Comparison of ENCODE assay signal across 26 cellular contexts in the genomic region with DNA sequence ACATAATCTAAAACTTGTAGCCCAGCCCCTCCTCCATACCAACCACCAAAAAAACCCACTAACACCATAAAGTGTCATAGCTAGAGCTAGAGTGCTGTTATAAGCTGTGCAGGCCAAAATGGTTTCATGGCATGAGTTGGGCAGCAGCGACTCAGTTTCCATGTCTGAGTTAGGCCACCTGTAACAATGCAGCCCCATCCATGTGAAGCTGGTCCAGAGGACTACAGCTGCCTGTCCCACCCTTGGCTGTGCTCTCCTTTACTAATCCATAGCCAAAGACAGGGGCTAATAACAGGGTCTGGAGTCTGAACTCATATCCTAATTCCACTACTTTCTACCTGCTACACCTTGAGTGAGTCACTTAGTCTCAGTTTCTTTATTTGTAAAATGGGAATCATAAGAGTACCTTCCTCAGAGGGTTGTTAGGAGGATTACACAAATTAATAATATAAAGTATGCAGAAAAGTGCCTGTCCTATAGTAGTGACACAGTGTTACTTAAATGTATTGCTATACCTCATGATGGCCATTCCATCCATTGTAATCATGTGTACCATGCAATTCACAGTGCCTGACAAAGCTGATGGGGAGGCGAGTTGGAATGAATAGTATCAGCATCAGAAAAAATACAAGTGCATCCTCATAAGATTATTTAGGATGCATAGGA. TPM values are rescaled to one million over a fixed set of nuclear protein-coding genes. Genes with fewer than 3 reads are reported as not detected.
A peak's percentile ranks its signal among the peaks of the same experiment; 100 is the strongest.
DNase-seq lines count a peak whose midpoint lies in the region; ATAC-seq and TF ChIP-seq lines count a peak whose summit lies in the region.
"Had no signal": no experiment of that assay in that cellular context is flagged by ENCODE, and none has a peak within 500 bp of the region (broad histone marks: within the 10 kb centered on the region; RNA-seq: fewer than 3 reads in every experiment).

No MANE protein-coding gene starts in this region.

- H3K36me3 Mint-ChIP-seq in mesothelial cell of epicardium (no peaks in the 10 kb centered on the region), type B pancreatic cell (peaks cover 11% of the 10 kb centered on the region)
- H3K36me3 Mint-ChIP-seq: CD8-positive, alpha-beta memory T cell had no signal

- TF ChIP-seq CTCF in mesothelial cell of epicardium (IDR thresholded peaks at IDR 0.05; ENCODE audit: unreplicated experiment) (no peak), type B pancreatic cell (conservative IDR thresholded peaks at IDR 0.05) (no peak), OCI-LY7 (conservative IDR thresholded peaks at IDR 0.05; ENCODE audit: low read length) (no peak)

- H3K27ac ChIP-seq in right cardiac atrium (ENCODE audit: low read length) (no peak overlapping the region), OCI-LY7 (ENCODE audit: low read depth, low read length, poor library complexity, severe bottlenecking) (no peak overlapping the region)
- H3K27ac ChIP-seq: 22Rv1, GM23248, RWPE1 had no signal

- H3K27me3 ChIP-seq in right cardiac atrium (ENCODE audit: control insufficient read depth, insufficient read depth) = no peaks in the 10 kb centered on the region

- no peak overlapping the region for H3K4me3 ChIP-seq in right cardiac atrium (ENCODE audit: low read length)
- H3K4me3 ChIP-seq in OCI-LY7 (ENCODE audit: low read depth, low read length, poor library complexity, severe bottlenecking) = no peak overlapping the region
- H3K4me3 ChIP-seq: GM23248, K562 had no signal

- ATAC-seq in right cardiac atrium (no peak), GM18861 (IDR thresholded peaks at IDR 0.05; ENCODE audit: unreplicated experiment) (no peak)
- ATAC-seq: K562 had no signal

- peak; percentile 23 for DNase-seq in activated CD4-positive, CD25-positive, alpha-beta regulatory T cell treated with anti-CD3 and anti-CD28 coated beads, Interleukin-2, amount 50 U/mL, for 72 hours
- no peak for DNase-seq in activated CD4-positive, CD25-positive, alpha-beta regulatory T cell (lab: John Stamatoyannopoulos, UW)
- DNase-seq in cardiac septum (ENCODE audit: low spot score) = peak; percentile 35
- DNase-seq in right cardiac atrium = no peak
- no peak for DNase-seq in mesothelial cell of epicardium (ENCODE audit: low spot score in 2 of 2, unreplicated experiment in 2 of 2)
- DNase-seq in type B pancreatic cell (ENCODE audit: extremely low spot score, unreplicated experiment) = peak; percentile 29
- DNase-seq in OCI-LY7 (ENCODE audit: low spot score) = no peak
- DNase-seq: Calu3; CD8-positive, alpha-beta memory T cell; GF-D8; GM23248; H7; Kasumi-1; NCI-H1105 treated with DMSO at 0.1 percent for 48 hours; NCI-H146; NCI-H1930; NCI-H446 treated with DMSO at 0.1 percent for 48 hours; NCI-H526; NK-92 treated with Interleukin-12 subunit alpha and Interleukin-12 subunit beta, amount 100 ng/mL, for 24 hours; SHP77 treated with DMSO at 0.1 percent for 48 hours had no signal

- H3K4me1 Mint-ChIP-seq in mesothelial cell of epicardium (peaks cover 55% of the 10 kb centered on the region), type B pancreatic cell (ENCODE audit: unreplicated experiment) (peaks cover 46% of the 10 kb centered on the region)
- H3K4me1 Mint-ChIP-seq: CD8-positive, alpha-beta memory T cell had no signal

- intact Hi-C loops in cardiac septum (cut with DNase I) (no loop called here), right cardiac atrium (cut with DNase I) (no loop called here), OCI-LY7 (cut with micrococcal nuclease; ENCODE audit: unreplicated experiment) (no loop called here)

- H3K27ac Mint-ChIP-seq in mesothelial cell of epicardium (peak overlapping the region; percentile 4), type B pancreatic cell (no peak overlapping the region)
- H3K27ac Mint-ChIP-seq: B cell; CD14-positive monocyte; CD8-positive, alpha-beta memory T cell had no signal

- H3K9me2 ChIP-seq in OCI-LY7 (ENCODE audit: insufficient read depth, low read length) = no peaks in the 10 kb centered on the region

- H3K9me3 Mint-ChIP-seq in mesothelial cell of epicardium (no peaks in the 10 kb centered on the region), type B pancreatic cell (no peaks in the 10 kb centered on the region)
- H3K9me3 Mint-ChIP-seq: CD14-positive monocyte; CD8-positive, alpha-beta memory T cell had no signal

- no TSS peak for BruUV-seq in OCI-LY7 (replicated peaks; lab: Mats Ljungman, UMichigan)

- no peak overlapping the region for H2AFZ ChIP-seq in OCI-LY7 (ENCODE audit: low read length)
- H2AFZ ChIP-seq: GM23248 had no signal

- no peaks in the 10 kb centered on the region for H3K27me3 Mint-ChIP-seq in mesothelial cell of epicardium (ENCODE audit: low read depth)
- H3K27me3 Mint-ChIP-seq in type B pancreatic cell = no peaks in the 10 kb centered on the region
- H3K27me3 Mint-ChIP-seq: B cell; CD8-positive, alpha-beta memory T cell had no signal

- CTCF ChIA-PET in OCI-LY7 (lab: Charles Lee; ENCODE audit: unreplicated experiment) = no interaction called here

- H3K4me3 Mint-ChIP-seq in mesothelial cell of epicardium (no peak overlapping the region), type B pancreatic cell (no peak overlapping the region)
- H3K4me3 Mint-ChIP-seq: B cell; CD14-positive monocyte; CD8-positive, alpha-beta memory T cell had no signal

- no peaks in the 10 kb centered on the region for H3K36me3 ChIP-seq in OCI-LY7 (ENCODE audit: insufficient read depth, low read length)

- POLR2A ChIA-PET in OCI-LY7 (lab: Charles Lee) = interaction anchor here (1.2 kb wide), 1 partner anchor 10 kb away, joined by 4 read pairs; no protein-coding TSS in a partner anchor

- H3K4me2 ChIP-seq in OCI-LY7 (ENCODE audit: low read length) = no peak overlapping the region

- H3K4me1 ChIP-seq in right cardiac atrium (ENCODE audit: control insufficient read depth, insufficient read depth, low read length) = peaks cover 2% of the 10 kb centered on the region
- peaks cover 27% of the 10 kb centered on the region for H3K4me1 ChIP-seq in OCI-LY7 (ENCODE audit: insufficient read depth, low read length, poor library complexity, severe bottlenecking)

- H4K20me1 ChIP-seq in OCI-LY7 (ENCODE audit: insufficient read depth, low read length) = peaks cover 12% of the 10 kb centered on the region; the same call in 1 of the 2 replicates

- no peaks in the 10 kb centered on the region for H3K79me2 ChIP-seq in OCI-LY7 (ENCODE audit: insufficient read depth, low read depth, low read length)

- WGBS in right cardiac atrium = 96% methylated on average over 2 of the region's 2 CpGs

- H3K9me3 ChIP-seq in right cardiac atrium (ENCODE audit: control insufficient read depth, low read length) (no peaks in the 10 kb centered on the region), OCI-LY7 (ENCODE audit: low read length) (no peaks in the 10 kb centered on the region)

RNA-seq across cellular contexts. Expression of a gene that starts 20.6 kb away (rescaled TPM):
- 0.57 TPM for total RNA-seq in cardiac septum
- under 1 TPM; 0.51 to 0.78 (median 0.55) TPM for total RNA-seq in right cardiac atrium
- 0.41 TPM for polyA plus RNA-seq in right cardiac atrium
- total RNA-seq in mesothelial cell of epicardium = 30.5 to 35.1 TPM (median 31.9 TPM) in 3 replicates
- total RNA-seq in type B pancreatic cell (ENCODE audit: low replicate concordance) = 3.3 and 7.0 TPM in 2 replicates
- 2.5 and 2.9 TPM in 2 replicates for total RNA-seq in OCI-LY7 (2014; rRNA removed; shearing (Covaris generic))
- 3.4 TPM in 2 replicates for total RNA-seq in OCI-LY7 (2022)

Comparison
In these comparisons a context has a peak if more than half of its experiments do, and no peak if none do; other contexts are left out.
1. DNase-seq: peak in activated CD4-positive, CD25-positive, alpha-beta regulatory T cell treated with anti-CD3 and anti-CD28 coated beads, Interleukin-2, amount 50 U/mL, for 72 hours (single experiment), cardiac septum (single experiment) and type B pancreatic cell (single experiment); none in activated CD4-positive, CD25-positive, alpha-beta regulatory T cell (0 of 4), right cardiac atrium (0 of 3), mesothelial cell of epicardium (0 of 2) and OCI-LY7 (single experiment).